In the genomic region with DNA sequence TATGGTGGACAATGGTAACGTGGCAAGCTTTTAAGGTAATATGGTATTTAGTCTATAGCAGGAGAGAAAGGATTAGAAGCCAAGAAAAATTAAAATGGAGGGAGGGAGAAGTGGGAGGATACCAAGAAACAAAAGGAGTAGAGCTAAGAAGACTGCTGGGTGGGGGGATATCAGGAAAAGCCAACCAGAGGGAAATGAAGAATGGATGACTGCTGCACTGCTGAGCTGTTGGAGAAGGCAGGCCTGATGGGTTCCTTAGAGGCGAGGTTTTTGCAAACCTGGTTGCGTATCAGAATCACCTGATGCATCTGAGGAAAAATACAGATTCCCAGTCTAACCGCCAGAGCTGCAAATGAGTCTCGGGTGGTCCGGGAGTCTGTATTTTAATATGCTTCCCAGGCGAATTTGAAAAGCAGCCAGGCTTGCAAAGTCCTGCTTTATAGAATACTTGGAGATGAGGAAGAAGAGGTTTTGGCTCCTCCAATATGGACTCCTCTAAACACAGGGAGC, we compare ENCODE assay signal across 9 cellular contexts. TPM values are rescaled to one million over a fixed set of nuclear protein-coding genes. Genes with fewer than 3 reads are reported as not detected.
DNase-seq lines count a peak whose midpoint lies in the region; ATAC-seq and TF ChIP-seq lines count a peak whose summit lies in the region.
"Had no signal": no experiment of that assay in that cellular context is flagged by ENCODE, and none has a peak within 500 bp of the region (broad histone marks: within the 10 kb centered on the region; RNA-seq: fewer than 3 reads in every experiment).

No MANE protein-coding gene starts in this region.

- H3K36me3 ChIP-seq in sigmoid colon = peaks cover 0 to under 1% (median 0%) of the 10 kb centered on the region in 4 donors

- DNase-seq in GM12865 (ENCODE audit: low read depth) = no peak
- DNase-seq in RWPE1 (ENCODE audit: low spot score) = no peak
- no peak for DNase-seq in fibroblast of mammary gland (ENCODE audit: low read depth)
- DNase-seq in sigmoid colon = no peak
- no peak for DNase-seq in islet precursor cell
- DNase-seq in NCI-H187 (lab: John Stamatoyannopoulos, UW) = no peak
- no peak for DNase-seq in effector CD8-positive, alpha-beta T cell (lab: John Stamatoyannopoulos, UW)
- DNase-seq: NCI-H2029 had no signal

- TF ChIP-seq CTCF in GM12865 (IDR thresholded peaks at IDR 0.05; ENCODE audit: insufficient read depth, low read depth, low read length, missing control alignments) (no peak), RWPE1 (conservative IDR thresholded peaks at IDR 0.05; ENCODE audit: low read depth) (no peak), fibroblast of mammary gland (conservative IDR thresholded peaks at IDR 0.05; ENCODE audit: control insufficient read depth, insufficient read depth, low read depth, low read length) (no peak), sigmoid colon (IDR thresholded peaks at IDR 0.05) (no peak)

- peaks cover 0 to 14% (median 5%) of the 10 kb centered on the region in 4 donors for H3K4me1 ChIP-seq in sigmoid colon

- CTCF ChIA-PET in RWPE1 (lab: Yijun Ruan, JAX) = no interaction called here

- no peak for TF ChIP-seq EP300 in sigmoid colon (IDR thresholded peaks at IDR 0.05)

- no peaks in the 10 kb centered on the region for H3K9me3 ChIP-seq in sigmoid colon

- H3K4me3 ChIP-seq in GM12865 (ENCODE audit: low read depth, low read length) (peak overlapping the region; percentile 79), fibroblast of mammary gland (ENCODE audit: control insufficient read depth, low read depth, low read length) (peak overlapping the region; percentile 75), sigmoid colon (peak overlapping the region; percentile 66 to 81 (median 72))

- intact Hi-C loops in sigmoid colon (cut with DNase I) = loop anchor here (5.0 to 10.0 kb wide), 4 partner anchors 160 to 893 kb away; partner anchors contain the start of genes DOCK11, SLC25A43, SLC25A5 and WDR44

- peak overlapping the region; percentile 67; the same call in 1 of the 2 replicates for H3K27ac ChIP-seq in RWPE1
- peak overlapping the region in 3 of 4 donors; percentile 87 to 90 (median 88) for H3K27ac ChIP-seq in sigmoid colon

- 9 to 43% methylated on average over 7 of the region's 7 CpGs for WGBS in sigmoid colon, 2 donors

- no peaks in the 10 kb centered on the region for H3K27me3 ChIP-seq in sigmoid colon

- no peak for TF ChIP-seq POLR2A in sigmoid colon (IDR thresholded peaks at IDR 0.05)

- ATAC-seq in activated CD4-positive, CD25-positive, alpha-beta regulatory T cell treated with anti-CD3 and anti-CD28 coated beads, Interleukin-2, amount 50 U/mL, for 24 hours = no peak

- POLR2A ChIA-PET in RWPE1 (lab: Yijun Ruan, JAX; ENCODE audit: low non-redundant PET) = no interaction called here

RNA-seq across cellular contexts. Expression of gene PGRMC1, which starts 1.5 kb away (rescaled TPM):
- total RNA-seq in sigmoid colon = 100 to 1,000 TPM; 104 to 159 (median 132) TPM
- 10 to 100 TPM; 33.0 to 88.0 (median 39.3) TPM for polyA plus RNA-seq in sigmoid colon
